23 cellular contexts compared by ENCODE assay signal in genomic region chrX:105552395-105552794, GRCh38.
DNase-seq lines count a peak whose midpoint lies in the region; TF ChIP-seq lines count a peak whose summit lies in the region.
"Had no signal": no experiment of that assay in that cellular context is flagged by ENCODE, and none has a peak within 500 bp of the region (broad histone marks: within the 10 kb centered on the region; RNA-seq: fewer than 3 reads in every experiment).

No MANE protein-coding gene starts in this region.

- peaks cover 20% of the 10 kb centered on the region for H3K4me1 Mint-ChIP-seq in mesothelial cell of epicardium
- no peaks in the 10 kb centered on the region for H3K4me1 Mint-ChIP-seq in CD4-positive, alpha-beta memory T cell
- no peaks in the 10 kb centered on the region for H3K4me1 Mint-ChIP-seq in activated naive CD8-positive, alpha-beta T cell treated with anti-CD3 and anti-CD28 coated beads for 36 hours
- H3K4me1 Mint-ChIP-seq: T-cell had no signal

- no peaks in the 10 kb centered on the region for H3K36me3 Mint-ChIP-seq in mesothelial cell of epicardium
- no peaks in the 10 kb centered on the region for H3K36me3 Mint-ChIP-seq in CD4-positive, alpha-beta memory T cell
- no peaks in the 10 kb centered on the region for H3K36me3 Mint-ChIP-seq in activated naive CD8-positive, alpha-beta T cell treated with anti-CD3 and anti-CD28 coated beads for 36 hours
- H3K36me3 Mint-ChIP-seq: neural progenitor cell, T-cell had no signal

- CTCF ChIA-PET in CD4-positive, alpha-beta memory T cell (lab: Charles Lee; ENCODE audit: partially characterized antibody) = no interaction called here

- H3K4me1 ChIP-seq in CD4-positive, alpha-beta memory T cell (ENCODE audit: insufficient read depth, low read length) = no peaks in the 10 kb centered on the region
- H3K4me1 ChIP-seq: colonic mucosa, HAP-1, heart right ventricle, neural progenitor cell, sigmoid colon had no signal

- peak overlapping the region; percentile 94 for H3K27ac ChIP-seq in epithelial cell of prostate
- no peak overlapping the region for H3K27ac ChIP-seq in CD4-positive, alpha-beta memory T cell (ENCODE audit: low read depth, low read length)
- H3K27ac ChIP-seq: colonic mucosa, heart right ventricle, neural progenitor cell, sigmoid colon had no signal

- H3K4me3 Mint-ChIP-seq in mesothelial cell of epicardium = no peak overlapping the region
- H3K4me3 Mint-ChIP-seq in CD4-positive, alpha-beta memory T cell = no peak overlapping the region
- H3K4me3 Mint-ChIP-seq in activated naive CD8-positive, alpha-beta T cell treated with anti-CD3 and anti-CD28 coated beads for 36 hours = no peak overlapping the region
- H3K4me3 Mint-ChIP-seq: neural progenitor cell, T-cell had no signal

- peaks cover 18% of the 10 kb centered on the region for H3K9me3 Mint-ChIP-seq in mesothelial cell of epicardium
- peaks cover 0 to 1% (median 0%) of the 10 kb centered on the region in 8 donors for H3K9me3 Mint-ChIP-seq in CD4-positive, alpha-beta memory T cell
- no peaks in the 10 kb centered on the region for H3K9me3 Mint-ChIP-seq in activated naive CD8-positive, alpha-beta T cell treated with anti-CD3 and anti-CD28 coated beads for 36 hours
- H3K9me3 Mint-ChIP-seq: neural progenitor cell, T-cell had no signal

- no peaks in the 10 kb centered on the region for H3K9me3 ChIP-seq in CD4-positive, alpha-beta memory T cell (ENCODE audit: control insufficient read depth in 1 of 2, low read length in 2 of 2)
- H3K9me3 ChIP-seq: colonic mucosa, HAP-1, heart right ventricle, sigmoid colon had no signal

- H3K27ac Mint-ChIP-seq in mesothelial cell of epicardium = peak overlapping the region; percentile 37
- H3K27ac Mint-ChIP-seq in CD4-positive, alpha-beta memory T cell = no peak overlapping the region
- no peak overlapping the region for H3K27ac Mint-ChIP-seq in activated naive CD8-positive, alpha-beta T cell treated with anti-CD3 and anti-CD28 coated beads for 36 hours
- H3K27ac Mint-ChIP-seq: activated T-helper 2 cell treated with anti-CD3 and anti-CD28 coated beads, Interferon-gamma antibody, Interleukin-2, Interleukin-4, amounts not matched to agents 10 μg/mL and 5 μg/mL and 100 μg/mL, durations not matched to agents 14 hours and 24 hours and 36 hours; neural progenitor cell; T-cell had no signal

- TF ChIP-seq CTCF in mesothelial cell of epicardium (IDR thresholded peaks at IDR 0.05; ENCODE audit: unreplicated experiment) = no peak

- intact Hi-C loops in CD4-positive, alpha-beta memory T cell (cut with micrococcal nuclease) = no loop called here

- no peaks in the 10 kb centered on the region for H3K27me3 ChIP-seq in CD4-positive, alpha-beta memory T cell (ENCODE audit: insufficient read depth, low read length)
- H3K27me3 ChIP-seq: colonic mucosa, heart right ventricle, neural progenitor cell, sigmoid colon had no signal

- DNase-seq in HPDE6-E6E7 (ENCODE audit: extremely low spot score) (peak; percentile 21), RKO (ENCODE audit: low spot score) (peak; percentile 63), epithelial cell of prostate (ENCODE audit: low read depth, low spot score) (peak; percentile 74), mesothelial cell of epicardium (ENCODE audit: low spot score in 2 of 2, unreplicated experiment in 2 of 2) (no peak), NCI-H748 treated with DMSO at 0.1 percent for 48 hours (lab: John Stamatoyannopoulos, UW) (no peak), GDM1 (lab: John Stamatoyannopoulos, UW) (no peak)
- DNase-seq in CD4-positive, alpha-beta memory T cell = no peak
- no peak for DNase-seq in activated naive CD8-positive, alpha-beta T cell treated with anti-CD3 and anti-CD28 coated beads for 36 hours
- DNase-seq: activated CD8-positive, alpha-beta memory T cell treated with anti-CD3 and anti-CD28 coated beads for 24 hours; Calu3; colonic mucosa; heart right ventricle; kidney; midbrain; NCI-H1694 treated with DMSO at 0.1 percent for 48 hours; NCI-H510A treated with DMSO at 0.1 percent for 48 hours; sigmoid colon; stimulated activated CD4-positive, alpha-beta T cell treated with anti-CD3 and anti-CD28 coated beads, Interleukin-4, amount 100 ng/mL, for 1 hour; stimulated activated CD8-positive, alpha-beta memory T cell treated with anti-CD3 and anti-CD28 coated beads, Interleukin-4, amount 100 ng/mL, for 48 hours; T-cell had no signal

- no peak overlapping the region for H3K4me3 ChIP-seq in CD4-positive, alpha-beta memory T cell (ENCODE audit: low read length in 2 of 2)
- H3K4me3 ChIP-seq: colonic mucosa, HAP-1, heart right ventricle, neural progenitor cell, sigmoid colon had no signal

- H3K36me3 ChIP-seq in CD4-positive, alpha-beta memory T cell (ENCODE audit: insufficient read depth, low read length) = no peaks in the 10 kb centered on the region
- H3K36me3 ChIP-seq: colonic mucosa, HAP-1, heart right ventricle, neural progenitor cell, sigmoid colon had no signal

- POLR2A ChIA-PET in CD4-positive, alpha-beta memory T cell (lab: Charles Lee; ENCODE audit: partially characterized antibody) = no interaction called here

- no peaks in the 10 kb centered on the region for H3K27me3 Mint-ChIP-seq in mesothelial cell of epicardium (ENCODE audit: low read depth)
- H3K27me3 Mint-ChIP-seq in CD4-positive, alpha-beta memory T cell = no peaks in the 10 kb centered on the region
- H3K27me3 Mint-ChIP-seq in activated naive CD8-positive, alpha-beta T cell treated with anti-CD3 and anti-CD28 coated beads for 36 hours = no peaks in the 10 kb centered on the region

Comparison
In these comparisons a context has a peak if more than half of its experiments do, and no peak if none do; other contexts are left out.
1. DNase-seq: peak in HPDE6-E6E7 (single experiment), RKO (single experiment) and epithelial cell of prostate (single experiment); none in mesothelial cell of epicardium (0 of 2), CD4-positive, alpha-beta memory T cell (0 of 5), NCI-H748 treated with DMSO at 0.1 percent for 48 hours (single experiment), activated naive CD8-positive, alpha-beta T cell treated with anti-CD3 and anti-CD28 coated beads for 36 hours (single experiment) and GDM1 (single experiment).